ENCODE assay signal across 14 cellular contexts in genomic region chr9:127733609-127734008, GRCh38. TPM values are rescaled to one million over a fixed set of nuclear protein-coding genes. Genes with fewer than 3 reads are reported as not detected.
DNase-seq lines count a peak whose midpoint lies in the region; ATAC-seq and TF ChIP-seq lines count a peak whose summit lies in the region.
"Had no signal": no experiment of that assay in that cellular context is flagged by ENCODE, and none has a peak within 500 bp of the region (broad histone marks: within the 10 kb centered on the region; RNA-seq: fewer than 3 reads in every experiment).

No MANE protein-coding gene starts in this region.

- no peak overlapping the region; the same call in 1 of the 2 replicates for H3K9ac ChIP-seq in MM.1S (ENCODE audit: low read length)

- H3F3A ChIP-seq in MM.1S (ENCODE audit: insufficient read depth, low read length), result peaks cover 23% of the 10 kb centered on the region

- H3K4me1 ChIP-seq in Caco-2 (no peaks in the 10 kb centered on the region), MM.1S (ENCODE audit: low read length) (peaks cover 24% of the 10 kb centered on the region)

- H3K9me3 ChIP-seq in Caco-2 (no peaks in the 10 kb centered on the region), MM.1S (replicated peaks; ENCODE audit: insufficient read depth, low read length) (no peaks in the 10 kb centered on the region)

- H3K27ac Mint-ChIP-seq in Caco-2 (ENCODE audit: unreplicated experiment), result no peak overlapping the region
- H3K27ac Mint-ChIP-seq in activated naive CD4-positive, alpha-beta T cell treated with anti-CD3 and anti-CD28 coated beads, Interleukin-2, amount 50 U/mL, for 72 hours, result peak overlapping the region; percentile 65 to 86
- peak overlapping the region in 7 of 10 donors; percentile 37 to 98 (median 84) for H3K27ac Mint-ChIP-seq in naive thymus-derived CD8-positive, alpha-beta T cell

- no peak overlapping the region for H2AFZ ChIP-seq in MM.1S (ENCODE audit: low read length)

- no TSS peak for BruUV-seq in Caco-2 (replicated peaks; lab: Mats Ljungman, UMichigan)

- DNase-seq in Caco-2, result no peak
- no peak for DNase-seq in MM.1S
- no peak for DNase-seq in activated naive CD4-positive, alpha-beta T cell treated with anti-CD3 and anti-CD28 coated beads, Interleukin-2, amount 50 U/mL, for 72 hours (ENCODE audit: low spot score in 2 of 2)
- DNase-seq in naive thymus-derived CD8-positive, alpha-beta T cell, result no peak
- DNase-seq in T1000 (lab: John Stamatoyannopoulos, UW), result no peak
- no peak for DNase-seq in DMS53 (lab: John Stamatoyannopoulos, UW)
- DNase-seq in ecto neural progenitor cell (ENCODE audit: low spot score), result no peak
- DNase-seq: DMS 273 treated with DMSO at 0.1 percent for 48 hours, GM23248, NCI-H1694 treated with DMSO at 0.1 percent for 48 hours had no signal

- TF ChIP-seq CTCF in Caco-2 (IDR thresholded peaks at IDR 0.05; ENCODE audit: insufficient read depth in 1 of 2, low read depth in 1 of 2, low read length in 1 of 2, severe bottlenecking in 1 of 2, unreplicated experiment in 1 of 2) (no peak), MM.1S (IDR thresholded peaks at IDR 0.05; ENCODE audit: low read length) (no peak)

- H3K36me3 Mint-ChIP-seq in Caco-2 (ENCODE audit: insufficient read depth, unreplicated experiment), result peaks cover 7% of the 10 kb centered on the region
- H3K36me3 Mint-ChIP-seq in activated naive CD4-positive, alpha-beta T cell treated with anti-CD3 and anti-CD28 coated beads, Interleukin-2, amount 50 U/mL, for 72 hours, result no peaks in the 10 kb centered on the region
- H3K36me3 Mint-ChIP-seq in naive thymus-derived CD8-positive, alpha-beta T cell, result peaks cover 3 to 13% (median 4%) of the 10 kb centered on the region in 3 donors

- H3K4me3 ChIP-seq in Caco-2 (ENCODE audit: low read depth, low read length) (no peak overlapping the region), MM.1S (ENCODE audit: low read length) (no peak overlapping the region)
- H3K4me3 ChIP-seq: lung had no signal

- no peaks in the 10 kb centered on the region for H3K9me3 Mint-ChIP-seq in Caco-2 (ENCODE audit: unreplicated experiment)
- no peaks in the 10 kb centered on the region for H3K9me3 Mint-ChIP-seq in activated naive CD4-positive, alpha-beta T cell treated with anti-CD3 and anti-CD28 coated beads, Interleukin-2, amount 50 U/mL, for 72 hours
- H3K9me3 Mint-ChIP-seq in naive thymus-derived CD8-positive, alpha-beta T cell, result no peaks in the 10 kb centered on the region

- H3K27me3 ChIP-seq in Caco-2 (replicated peaks; ENCODE audit: control insufficient read depth, insufficient read depth, low read length), result no peaks in the 10 kb centered on the region; the same call in 1 of the 2 replicates
- no peaks in the 10 kb centered on the region for H3K27me3 ChIP-seq in MM.1S (replicated peaks; ENCODE audit: insufficient read depth, low read length)

- H3K79me2 ChIP-seq in MM.1S (ENCODE audit: low read length), result peaks cover 11% of the 10 kb centered on the region; the same call in 1 of the 2 replicates

- CTCF ChIA-PET in Caco-2 (lab: Charles Lee), result interaction anchor here (1.6 to 2.1 kb wide), 2 partner anchors 21 to 51 kb away, joined by 10 to 30 read pairs; partner anchors contain the start of gene CDK9

- peaks cover 10% of the 10 kb centered on the region for H3K27me3 Mint-ChIP-seq in Caco-2 (ENCODE audit: insufficient read depth, unreplicated experiment)
- H3K27me3 Mint-ChIP-seq in naive thymus-derived CD8-positive, alpha-beta T cell, result peaks cover 0 to 1% (median 0%) of the 10 kb centered on the region in 5 donors

- H3K36me3 ChIP-seq in Caco-2 (ENCODE audit: control insufficient read depth, insufficient read depth, low read length), result no peaks in the 10 kb centered on the region
- no peaks in the 10 kb centered on the region for H3K36me3 ChIP-seq in MM.1S (replicated peaks; ENCODE audit: insufficient read depth, low read length)

- H3K9me2 ChIP-seq in MM.1S (replicated peaks; ENCODE audit: insufficient read depth, low read length), result no peaks in the 10 kb centered on the region

- H3K4me1 Mint-ChIP-seq in Caco-2 (ENCODE audit: low read depth, unreplicated experiment), result no peaks in the 10 kb centered on the region
- H3K4me1 Mint-ChIP-seq in naive thymus-derived CD8-positive, alpha-beta T cell, result peaks cover 9 to 20% (median 14%) of the 10 kb centered on the region in 4 donors

- intact Hi-C loops in Caco-2 (cut with micrococcal nuclease; ENCODE audit: unreplicated experiment), result loop anchor here (1.0 to 2.0 kb wide), 2 partner anchors 143 to 229 kb away; no protein-coding TSS in a partner anchor

- H3K4me3 Mint-ChIP-seq in Caco-2 (ENCODE audit: unreplicated experiment), result peak overlapping the region; percentile 55
- peak overlapping the region; percentile 39 to 97 (median 76) for H3K4me3 Mint-ChIP-seq in naive thymus-derived CD8-positive, alpha-beta T cell

- peak overlapping the region; percentile 94; the same call in 1 of the 2 replicates for H3K4me2 ChIP-seq in MM.1S (ENCODE audit: low read depth, low read length)

- H4K20me1 ChIP-seq in MM.1S (ENCODE audit: insufficient read depth, low read length), result no peaks in the 10 kb centered on the region

- H3K27ac ChIP-seq in MM.1S (ENCODE audit: low read length), result no peak overlapping the region

- POLR2A ChIA-PET in Caco-2 (lab: Charles Lee), result no interaction called here
- POLR2A ChIA-PET in naive thymus-derived CD8-positive, alpha-beta T cell (lab: Charles Lee), result no interaction called here

- no peak for ATAC-seq in activated naive CD4-positive, alpha-beta T cell treated with anti-CD3 and anti-CD28 coated beads, Interleukin-2, amount 50 U/mL, for 72 hours
- ATAC-seq in naive thymus-derived CD8-positive, alpha-beta T cell, result no peak

RNA-seq across cellular contexts. Expression of gene TOR2A, which starts 1.5 kb away (rescaled TPM):
- total RNA-seq in Caco-2 (2022), result 12.9 and 14.2 TPM in 2 replicates
- total RNA-seq in activated naive CD4-positive, alpha-beta T cell treated with anti-CD3 and anti-CD28 coated beads, Interleukin-2, amount 50 U/mL, for 72 hours, result 10 to 100 TPM; 10.9 to 17.1 TPM
- total RNA-seq in naive thymus-derived CD8-positive, alpha-beta T cell, result 10 to 100 TPM in 1 of 2 experiments, 1 to 10 TPM in 1; 9.8 to 13.9 TPM
- polyA plus RNA-seq in naive thymus-derived CD8-positive, alpha-beta T cell, result 10 to 100 TPM; 18.1 to 24.7 (median 23.5) TPM

RNA-seq across cellular contexts. Expression of gene TTC16, which starts 17.7 kb away (rescaled TPM):
- not detected in 2 replicates for total RNA-seq in Caco-2 (2022)
- under 1 TPM; 0.62 to 0.73 TPM for total RNA-seq in activated naive CD4-positive, alpha-beta T cell treated with anti-CD3 and anti-CD28 coated beads, Interleukin-2, amount 50 U/mL, for 72 hours
- 1 to 10 TPM; 7.2 to 8.2 TPM for total RNA-seq in naive thymus-derived CD8-positive, alpha-beta T cell
- polyA plus RNA-seq in naive thymus-derived CD8-positive, alpha-beta T cell, result 1 to 10 TPM; 1.8 to 4.4 (median 3.0) TPM
- total RNA-seq: epithelial cell of proximal tubule, GM23248, pulmonary artery endothelial cell, temporal lobe had no signal

RNA-seq across cellular contexts. Expression of gene PTRH1, which starts 18.1 kb away (rescaled TPM):
- 8.7 and 11.2 TPM in 2 replicates for total RNA-seq in Caco-2 (2022)
- 10 to 100 TPM in 1 of 2 donors, 1 to 10 TPM in 1; 9.5 to 12.6 TPM for total RNA-seq in activated naive CD4-positive, alpha-beta T cell treated with anti-CD3 and anti-CD28 coated beads, Interleukin-2, amount 50 U/mL, for 72 hours
- 1 to 10 TPM; 8.8 to 8.9 TPM for total RNA-seq in naive thymus-derived CD8-positive, alpha-beta T cell
- polyA plus RNA-seq in naive thymus-derived CD8-positive, alpha-beta T cell, result 10 to 100 TPM; 26.2 to 37.7 (median 30.9) TPM

RNA-seq across cellular contexts. Expression of gene CFAP157, which starts 26.8 kb away (rescaled TPM):
- total RNA-seq in Caco-2 (2022), result not detected in 2 replicates
- total RNA-seq in activated naive CD4-positive, alpha-beta T cell treated with anti-CD3 and anti-CD28 coated beads, Interleukin-2, amount 50 U/mL, for 72 hours, result not detected
- total RNA-seq in naive thymus-derived CD8-positive, alpha-beta T cell, result under 1 TPM; 0.58 to 0.99 TPM
- under 1 TPM; 0.18 to 0.32 (median 0.23) TPM for polyA plus RNA-seq in naive thymus-derived CD8-positive, alpha-beta T cell
- total RNA-seq: epithelial cell of proximal tubule, GM23248, pulmonary artery endothelial cell had no signal

RNA-seq across cellular contexts. Expression of gene SH2D3C, which starts 44.9 kb away (rescaled TPM):
- total RNA-seq in Caco-2 (2022), result 0.34 TPM in 1 of 2 replicates, not detected in the other
- total RNA-seq in activated naive CD4-positive, alpha-beta T cell treated with anti-CD3 and anti-CD28 coated beads, Interleukin-2, amount 50 U/mL, for 72 hours, result 10 to 100 TPM; 39.3 to 39.5 TPM
- total RNA-seq in naive thymus-derived CD8-positive, alpha-beta T cell, result 10 to 100 TPM; 42.8 to 45.1 TPM
- 10 to 100 TPM; 13.8 to 50.8 (median 23.5) TPM for polyA plus RNA-seq in naive thymus-derived CD8-positive, alpha-beta T cell
- total RNA-seq: epithelial cell of proximal tubule, GM23248 had no signal
- polyA plus RNA-seq: GM23248 had no signal
